Comparison of ENCODE assay signal across 8 cellular contexts in the genomic region with DNA sequence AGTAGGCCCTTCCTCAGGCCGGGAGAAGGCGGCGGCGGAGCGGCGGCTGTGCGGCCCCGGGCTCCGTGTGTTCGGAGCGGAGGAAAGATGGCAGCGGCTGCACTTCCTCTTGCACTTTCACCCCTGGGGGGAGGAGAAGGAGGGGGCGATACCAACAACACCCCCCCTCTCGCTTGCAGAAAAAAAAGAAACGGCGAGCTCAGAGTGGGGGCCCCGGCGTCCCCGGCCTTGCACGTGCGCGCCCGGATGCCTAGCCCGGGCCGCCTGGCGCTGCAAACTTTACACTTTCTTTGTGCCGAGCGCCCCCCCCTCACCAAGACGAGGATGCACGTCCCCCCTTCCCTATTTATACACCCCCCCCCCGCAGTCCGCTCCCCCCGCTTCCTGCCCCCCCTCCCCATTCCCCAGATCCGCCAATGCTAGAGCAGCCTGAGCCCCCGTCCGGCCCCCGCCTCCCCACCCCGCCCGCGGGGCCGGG. TPM values are rescaled to one million over a fixed set of nuclear protein-coding genes. Genes with fewer than 3 reads are reported as not detected.
DNase-seq lines count a peak whose midpoint lies in the region; ATAC-seq and TF ChIP-seq lines count a peak whose summit lies in the region.

A gene with protein sequence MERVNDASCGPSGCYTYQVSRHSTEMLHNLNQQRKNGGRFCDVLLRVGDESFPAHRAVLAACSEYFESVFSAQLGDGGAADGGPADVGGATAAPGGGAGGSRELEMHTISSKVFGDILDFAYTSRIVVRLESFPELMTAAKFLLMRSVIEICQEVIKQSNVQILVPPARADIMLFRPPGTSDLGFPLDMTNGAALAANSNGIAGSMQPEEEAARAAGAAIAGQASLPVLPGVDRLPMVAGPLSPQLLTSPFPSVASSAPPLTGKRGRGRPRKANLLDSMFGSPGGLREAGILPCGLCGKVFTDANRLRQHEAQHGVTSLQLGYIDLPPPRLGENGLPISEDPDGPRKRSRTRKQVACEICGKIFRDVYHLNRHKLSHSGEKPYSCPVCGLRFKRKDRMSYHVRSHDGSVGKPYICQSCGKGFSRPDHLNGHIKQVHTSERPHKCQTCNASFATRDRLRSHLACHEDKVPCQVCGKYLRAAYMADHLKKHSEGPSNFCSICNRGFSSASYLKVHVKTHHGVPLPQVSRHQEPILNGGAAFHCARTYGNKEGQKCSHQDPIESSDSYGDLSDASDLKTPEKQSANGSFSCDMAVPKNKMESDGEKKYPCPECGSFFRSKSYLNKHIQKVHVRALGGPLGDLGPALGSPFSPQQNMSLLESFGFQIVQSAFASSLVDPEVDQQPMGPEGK (minus strand): TSS at position 92 of the 478 bp plus-strand sequence. CDS start 744 bp downstream, outside the sequence.

- ATAC-seq in HG02870 (IDR thresholded peaks at IDR 0.05; ENCODE audit: unreplicated experiment) (peak; percentile 24), right lobe of liver (peak; percentile 6 to 36 (median 22)), esophagus mucosa (no peak)

- no peaks in the 10 kb centered on the region for H3K9me3 ChIP-seq in right lobe of liver

- no peak for TF ChIP-seq POLR2A in right lobe of liver (IDR thresholded peaks at IDR 0.05)

- DNase-seq in GM12864 (ENCODE audit: low read depth) (peak; percentile 53), NCI-H345 treated with DMSO at 0.1 percent for 48 hours (lab: John Stamatoyannopoulos, UW; ENCODE audit: unreplicated experiment) (peak; percentile 51), dermis blood vessel endothelial cell (peak; percentile 80), right lobe of liver (peak in 2 of 3 donors; percentile 76 to 79)
- peak; percentile 61 for DNase-seq in activated CD4-positive, alpha-beta T cell treated with anti-CD3 and anti-CD28 coated beads for 1 hour
- DNase-seq in stimulated activated CD4-positive, alpha-beta T cell treated with anti-CD3 and anti-CD28 coated beads, Interleukin-4, amount 100 ng/mL, for 4 hours = peak; percentile 61 to 74

- H3K4me3 ChIP-seq in GM12864 (ENCODE audit: low read depth, low read length) (peak within 1 kb of the TSS; percentile 74), right lobe of liver (peak within 1 kb of the TSS; percentile 58 to 69 (median 65))

- H3K27ac ChIP-seq in right lobe of liver = peak within 1 kb of the TSS; percentile 70 to 80 (median 77)

- H3K4me1 ChIP-seq in right lobe of liver = peaks cover 0 to 27% (median 3%) of the 10 kb centered on the region in 4 donors

- intact Hi-C loops in right lobe of liver (cut with DNase I) = loop anchor here in 1 of 2 donors (10.0 kb wide), 1 partner anchor 59 kb away; no protein-coding TSS in a partner anchor

- 2% methylated on average over 8 of the region's 41 CpGs for WGBS in right lobe of liver (ENCODE audit: insufficient coverage, low coverage, low lambda C conversion rate, missing lambda C conversion rate)

- no peaks in the 10 kb centered on the region for H3K36me3 ChIP-seq in right lobe of liver

- TF ChIP-seq CTCF in GM12864 (IDR thresholded peaks at IDR 0.05; ENCODE audit: low read depth, low read length, missing control alignments) = no peak
- no peak for TF ChIP-seq CTCF in right lobe of liver (IDR thresholded peaks at IDR 0.05)

- no peaks in the 10 kb centered on the region for H3K27me3 ChIP-seq in right lobe of liver

RNA-seq across cellular contexts. Expression of the gene that starts here (rescaled TPM):
- total RNA-seq in dermis blood vessel endothelial cell (17.0 and 20.3 TPM in 2 replicates), right lobe of liver (10 to 100 TPM in 4 of 6 experiments, 1 to 10 TPM in 2; 7.4 to 18.8 (median 11.5) TPM), esophagus mucosa (6.2 TPM)
